32 cellular contexts compared by ENCODE assay signal in the genomic region with DNA sequence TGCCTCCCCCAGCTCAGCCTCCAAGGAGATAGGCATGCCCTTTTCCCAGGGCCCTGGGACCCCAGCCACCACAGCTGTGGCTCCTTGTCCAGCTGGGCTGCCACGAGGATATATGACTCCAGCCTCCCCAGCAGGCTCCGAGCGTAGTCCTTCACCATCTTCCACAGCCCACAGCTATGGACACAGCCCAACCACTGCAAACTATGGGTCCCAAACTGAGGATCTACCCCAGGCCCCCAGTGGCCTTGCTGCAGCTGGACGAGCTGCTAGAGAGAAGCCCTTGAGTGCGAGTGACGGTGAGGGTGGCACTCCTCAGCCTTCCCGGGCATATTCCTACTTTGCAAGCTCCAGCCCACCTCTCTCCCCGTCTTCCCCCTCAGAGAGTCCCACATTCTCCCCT.
"Had no signal": no experiment of that assay in that cellular context is flagged by ENCODE, and none has a peak within 500 bp of the region (broad histone marks: within the 10 kb centered on the region; RNA-seq: fewer than 3 reads in every experiment).

No MANE protein-coding gene starts in this region.

- H3K27ac ChIP-seq: ascending aorta, cardiac muscle cell, Peyer's patch, VCaP had no signal

- H3K27ac Mint-ChIP-seq: activated CD4-positive, alpha-beta T cell treated with anti-CD3 and anti-CD28 coated beads, Interleukin-2, amount 10 ng/mL, durations not matched to agents 24 days and 14 days; activated CD8-positive, alpha-beta T cell treated with anti-CD3 and anti-CD28 coated beads for 36 hours; activated naive CD4-positive, alpha-beta T cell treated with anti-CD3 and anti-CD28 coated beads, Interleukin-2, amount 50 U/mL, for 24 hours; activated naive CD8-positive, alpha-beta T cell treated with anti-CD3 and anti-CD28 coated beads, Interleukin-2, amount 10 ng/mL, durations not matched to agents 7 days and 5 days; activated T-cell treated with anti-CD3 and anti-CD28 coated beads, Interleukin-2, amount 50 U/mL, for 72 hours; activated T-helper 2 cell treated with anti-CD3 and anti-CD28 coated beads, Interferon-gamma antibody, Interleukin-2, Interleukin-4, amounts not matched to agents 10 μg/mL and 5 μg/mL and 100 μg/mL, durations not matched to agents 14 hours and 24 hours and 36 hours had no signal

- H3K4me1 Mint-ChIP-seq: activated CD4-positive, alpha-beta T cell treated with anti-CD3 and anti-CD28 coated beads, Interleukin-2, amount 10 ng/mL, durations not matched to agents 24 days and 14 days; activated naive CD4-positive, alpha-beta T cell treated with anti-CD3 and anti-CD28 coated beads, Interleukin-2, amount 50 U/mL, for 24 hours; central memory CD8-positive, alpha-beta T cell had no signal

- H3K36me3 Mint-ChIP-seq: activated naive CD4-positive, alpha-beta T cell treated with anti-CD3 and anti-CD28 coated beads, Interleukin-2, amount 50 U/mL, for 24 hours; activated naive CD8-positive, alpha-beta T cell treated with anti-CD3 and anti-CD28 coated beads, Interleukin-2, amount 10 ng/mL, durations not matched to agents 7 days and 5 days had no signal

- H3K9me3 Mint-ChIP-seq: activated CD4-positive, alpha-beta T cell treated with anti-CD3 and anti-CD28 coated beads, Interleukin-2, amount 10 ng/mL, durations not matched to agents 24 days and 14 days; activated CD8-positive, alpha-beta T cell treated with anti-CD3 and anti-CD28 coated beads for 36 hours; activated naive CD4-positive, alpha-beta T cell treated with anti-CD3 and anti-CD28 coated beads, Interleukin-2, amount 50 U/mL, for 24 hours; activated naive CD8-positive, alpha-beta T cell treated with anti-CD3 and anti-CD28 coated beads, Interleukin-2, amount 10 ng/mL, durations not matched to agents 7 days and 5 days; activated T-cell treated with anti-CD3 and anti-CD28 coated beads, Interleukin-2, amount 50 U/mL, for 72 hours; activated T-helper 2 cell treated with anti-CD3 and anti-CD28 coated beads, Interferon-gamma antibody, Interleukin-2, Interleukin-4, amounts not matched to agents 10 μg/mL and 5 μg/mL and 100 μg/mL, durations not matched to agents 14 hours and 24 hours and 36 hours; central memory CD8-positive, alpha-beta T cell had no signal

- DNase-seq: activated CD4-positive, alpha-beta T cell treated with anti-CD3 and anti-CD28 coated beads for 1 hour; activated CD4-positive, alpha-beta T cell treated with anti-CD3 and anti-CD28 coated beads, Interleukin-2, amount 10 ng/mL, durations not matched to agents 24 days and 14 days; activated CD4-positive, alpha-beta T cell treated with anti-CD3 and anti-CD28 coated beads, Interleukin-2, amount 50 U/mL, for 4 hours; activated CD4-positive, CD25-positive, alpha-beta regulatory T cell; activated CD8-positive, alpha-beta T cell treated with anti-CD3 and anti-CD28 coated beads for 36 hours; activated gamma-delta T cell; activated naive CD4-positive, alpha-beta T cell treated with Interleukin-2 at 50 U/mL for 16 hours; activated naive CD8-positive, alpha-beta T cell treated with anti-CD3 and anti-CD28 coated beads, Interleukin-2, amount 10 ng/mL, durations not matched to agents 7 days and 5 days; activated T-cell treated with anti-CD3 and anti-CD28 coated beads, Interleukin-2, amount 50 U/mL, for 1 hour; activated T-cell treated with anti-CD3 and anti-CD28 coated beads, Interleukin-2, amount 50 U/mL, for 72 hours; amygdala; Karpas-422; NCI-H1105; NCI-H1417 treated with DMSO at 0.1 percent for 48 hours; NCI-H187 treated with DMSO at 0.1 percent for 48 hours; NCI-H2081; NCI-H226; NCI-H524 treated with DMSO at 0.1 percent for 48 hours; NK-92 treated with Interleukin-12 subunit alpha and Interleukin-12 subunit beta, amount 100 ng/mL, for 24 hours; PC-3; Peyer's patch; RPMI8226; SW 1271; T-helper 1 cell; T-helper 2 cell; T-helper 9 cell had no signal

- H3K9me3 ChIP-seq: ascending aorta, Peyer's patch had no signal

- H3K27me3 ChIP-seq: ascending aorta, cardiac muscle cell, Peyer's patch had no signal

- H3K27me3 Mint-ChIP-seq: activated CD8-positive, alpha-beta T cell treated with anti-CD3 and anti-CD28 coated beads for 36 hours; central memory CD8-positive, alpha-beta T cell had no signal

- H3K4me1 ChIP-seq: ascending aorta, Peyer's patch had no signal

- H3K4me3 Mint-ChIP-seq: activated CD4-positive, alpha-beta T cell treated with anti-CD3 and anti-CD28 coated beads, Interleukin-2, amount 10 ng/mL, durations not matched to agents 24 days and 14 days; activated CD8-positive, alpha-beta T cell treated with anti-CD3 and anti-CD28 coated beads for 36 hours; activated naive CD4-positive, alpha-beta T cell treated with anti-CD3 and anti-CD28 coated beads, Interleukin-2, amount 50 U/mL, for 24 hours; activated naive CD8-positive, alpha-beta T cell treated with anti-CD3 and anti-CD28 coated beads, Interleukin-2, amount 10 ng/mL, durations not matched to agents 7 days and 5 days; activated T-cell treated with anti-CD3 and anti-CD28 coated beads, Interleukin-2, amount 50 U/mL, for 72 hours; central memory CD8-positive, alpha-beta T cell had no signal

- ATAC-seq: activated CD8-positive, alpha-beta T cell treated with anti-CD3 and anti-CD28 coated beads for 36 hours; activated T-cell treated with anti-CD3 and anti-CD28 coated beads, Interleukin-2, amount 50 U/mL, for 72 hours; PC-3 had no signal

- H3K4me3 ChIP-seq: ascending aorta, cardiac muscle cell, Peyer's patch had no signal

- H3K36me3 ChIP-seq: ascending aorta, cardiac muscle cell, Peyer's patch had no signal
